Comparison of ENCODE assay signal across 8 cellular contexts in the genomic region with DNA sequence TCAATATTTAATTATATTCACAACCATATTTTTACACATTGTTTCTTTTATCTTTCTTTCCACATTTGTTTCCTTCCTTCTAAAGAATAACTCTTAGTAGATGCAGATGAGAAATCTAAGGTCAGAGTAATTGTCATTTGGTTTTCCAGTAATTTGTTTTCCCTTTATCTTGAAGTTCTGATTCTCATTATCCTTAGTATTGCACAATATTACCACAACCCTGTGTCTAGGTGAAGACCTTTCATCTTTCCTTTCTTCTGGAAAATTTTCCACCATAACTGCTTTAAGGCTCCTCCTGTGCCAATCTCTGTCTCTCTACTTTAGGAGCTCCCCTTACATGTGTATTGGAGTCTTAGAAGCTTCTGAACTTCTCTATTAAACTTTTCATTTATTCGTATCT.
"Had no signal": no experiment of that assay in that cellular context is flagged by ENCODE, and none has a peak within 500 bp of the region (broad histone marks: within the 10 kb centered on the region; RNA-seq: fewer than 3 reads in every experiment).

No MANE protein-coding gene starts in this region.

- H3K9ac ChIP-seq: GM23248, KMS-11 had no signal

- H2AFZ ChIP-seq: GM23248 had no signal

- H3K4me3 ChIP-seq: GM23248 had no signal

- H3K4me2 ChIP-seq: KMS-11 had no signal

- FAIRE-seq: H54, HTR-8/SVneo had no signal

- H3K27ac ChIP-seq: GM23248, KMS-11 had no signal

- DNase-seq: GM23248, GOT3, H9, HCEC 1CT, KBM-7 had no signal
